In the genomic region with DNA sequence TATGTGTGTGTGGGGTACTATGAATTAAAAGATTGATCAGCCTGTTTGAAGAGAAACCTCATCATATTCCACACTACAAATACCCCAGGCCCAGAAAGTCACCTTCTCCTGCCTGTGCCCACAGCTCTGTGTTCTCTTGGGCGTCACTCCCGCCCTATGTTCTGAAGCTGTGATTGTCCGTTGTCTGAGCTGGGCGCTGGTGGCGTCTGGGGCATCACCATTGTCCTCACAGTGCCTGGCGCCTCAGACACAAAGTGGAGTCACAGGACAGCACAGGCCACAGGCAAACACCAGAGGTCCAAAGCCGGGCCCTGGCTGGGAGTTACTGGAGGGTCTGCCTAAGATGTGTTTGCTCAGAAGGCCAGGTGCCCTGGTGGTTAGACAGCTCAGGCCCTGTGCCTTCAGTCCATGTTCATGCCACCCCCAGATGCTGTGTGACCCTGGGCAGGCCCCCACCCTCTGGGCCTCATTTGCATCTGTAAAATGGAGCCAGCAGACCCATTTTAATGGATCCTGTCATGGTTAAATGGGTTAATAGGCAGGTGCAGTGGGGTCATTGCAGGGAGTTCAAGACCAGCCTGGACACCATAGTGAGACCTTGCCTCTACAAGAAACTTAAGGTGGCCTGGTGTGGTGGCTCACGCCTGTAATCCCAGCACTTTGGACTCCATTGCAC, we compare ENCODE assay signal across 10 cellular contexts. TPM values are rescaled to one million over a fixed set of nuclear protein-coding genes. Genes with fewer than 3 reads are reported as not detected.
DNase-seq lines count a peak whose midpoint lies in the region; ATAC-seq and TF ChIP-seq lines count a peak whose summit lies in the region.
"Had no signal": no experiment of that assay in that cellular context is flagged by ENCODE, and none has a peak within 500 bp of the region (broad histone marks: within the 10 kb centered on the region; RNA-seq: fewer than 3 reads in every experiment).

No MANE protein-coding gene starts in this region.

- intact Hi-C loops in activated CD8-positive, alpha-beta T cell treated with anti-CD3 and anti-CD28 coated beads for 36 hours (cut with micrococcal nuclease): no loop called here

- H3K27ac Mint-ChIP-seq in activated CD8-positive, alpha-beta T cell treated with anti-CD3 and anti-CD28 coated beads for 36 hours: peak overlapping the region; percentile 87
- H3K27ac Mint-ChIP-seq in neural progenitor cell: peak overlapping the region; percentile 79

- H3K9me3 Mint-ChIP-seq in activated CD8-positive, alpha-beta T cell treated with anti-CD3 and anti-CD28 coated beads for 36 hours: no peaks in the 10 kb centered on the region
- no peaks in the 10 kb centered on the region for H3K9me3 Mint-ChIP-seq in neural progenitor cell

- H3K9me3 ChIP-seq in BLaER1 (0 out of 2 replicates have a peak, but pooled peaks cover 4% of the 10 kb centered on the region), cardiac muscle cell (ENCODE audit: low read depth) (no peaks in the 10 kb centered on the region), neural progenitor cell (ENCODE audit: low read depth) (no peaks in the 10 kb centered on the region)

- no peak for TF ChIP-seq CTCF in activated CD8-positive, alpha-beta T cell treated with anti-CD3 and anti-CD28 coated beads for 36 hours (IDR thresholded peaks at IDR 0.05)
- TF ChIP-seq CTCF in cardiac muscle cell (IDR thresholded peaks at IDR 0.05; ENCODE audit: low read depth, low read length): no peak
- TF ChIP-seq CTCF in neural progenitor cell (IDR thresholded peaks at IDR 0.05): no peak

- H3K27me3 Mint-ChIP-seq in activated CD8-positive, alpha-beta T cell treated with anti-CD3 and anti-CD28 coated beads for 36 hours: no peaks in the 10 kb centered on the region
- peaks cover 8% of the 10 kb centered on the region for H3K27me3 Mint-ChIP-seq in neural progenitor cell (ENCODE audit: insufficient read depth, low read depth)

- no peak overlapping the region for H2AFZ ChIP-seq in neural progenitor cell (replicated peaks)

- POLR2A ChIA-PET in activated CD8-positive, alpha-beta T cell treated with anti-CD3 and anti-CD28 coated beads for 36 hours (lab: Charles Lee): interaction anchor here (0.6 to 2.2 kb wide), 5 partner anchors 7 to 110 kb away, joined by 3 to 12 read pairs (median 3); a partner anchor contains a TSS

- H3K27me3 ChIP-seq in BLaER1 (no peaks in the 10 kb centered on the region), cardiac muscle cell (no peaks in the 10 kb centered on the region), neural progenitor cell (no peaks in the 10 kb centered on the region)

- H3K4me1 ChIP-seq in BLaER1: peaks cover 99% of the 10 kb centered on the region
- peaks cover 5% of the 10 kb centered on the region for H3K4me1 ChIP-seq in cardiac muscle cell (ENCODE audit: low read depth)
- H3K4me1 ChIP-seq in neural progenitor cell: no peaks in the 10 kb centered on the region

- peaks cover 95% of the 10 kb centered on the region for H3K79me2 ChIP-seq in neural progenitor cell (ENCODE audit: low read depth)

- ATAC-seq in activated CD8-positive, alpha-beta T cell treated with anti-CD3 and anti-CD28 coated beads for 36 hours: no peak
- no peak for ATAC-seq in GM18511 (IDR thresholded peaks at IDR 0.05; ENCODE audit: unreplicated experiment)
- ATAC-seq in GM21723 (IDR thresholded peaks at IDR 0.05; ENCODE audit: unreplicated experiment): no peak
- ATAC-seq in GM21390 (IDR thresholded peaks at IDR 0.05; ENCODE audit: unreplicated experiment): no peak

- no peak for DNase-seq in activated CD8-positive, alpha-beta T cell treated with anti-CD3 and anti-CD28 coated beads for 36 hours
- DNase-seq in cardiac muscle cell (ENCODE audit: low read depth in 1 of 2, low spot score in 1 of 2): no peak
- DNase-seq in neural progenitor cell (ENCODE audit: low spot score): no peak
- no peak for DNase-seq in NCI-H345 (lab: John Stamatoyannopoulos, UW)
- DNase-seq: activated T-cell treated with anti-CD3 and anti-CD28 coated beads, Interleukin-2, amount 50 U/mL, for 48 hours; NCI-H446 had no signal

- peak overlapping the region; percentile 65 for H3K27ac ChIP-seq in BLaER1
- H3K27ac ChIP-seq in cardiac muscle cell: peak overlapping the region; percentile 65
- no peak overlapping the region for H3K27ac ChIP-seq in neural progenitor cell

- H3K4me1 Mint-ChIP-seq in activated CD8-positive, alpha-beta T cell treated with anti-CD3 and anti-CD28 coated beads for 36 hours (ENCODE audit: low read depth): peaks cover 83% of the 10 kb centered on the region
- H3K4me1 Mint-ChIP-seq in neural progenitor cell: peaks cover 15% of the 10 kb centered on the region

- H3K4me2 ChIP-seq in BLaER1: peak overlapping the region; percentile 84
- no peak overlapping the region for H3K4me2 ChIP-seq in neural progenitor cell

- peaks cover 15% of the 10 kb centered on the region for H3K36me3 Mint-ChIP-seq in activated CD8-positive, alpha-beta T cell treated with anti-CD3 and anti-CD28 coated beads for 36 hours (ENCODE audit: low read depth)
- H3K36me3 Mint-ChIP-seq in neural progenitor cell: no peaks in the 10 kb centered on the region

- no peak overlapping the region for H3K4me3 Mint-ChIP-seq in activated CD8-positive, alpha-beta T cell treated with anti-CD3 and anti-CD28 coated beads for 36 hours
- no peak overlapping the region for H3K4me3 Mint-ChIP-seq in neural progenitor cell

- H3K36me3 ChIP-seq in BLaER1 (peaks cover 30% of the 10 kb centered on the region), cardiac muscle cell (no peaks in the 10 kb centered on the region), neural progenitor cell (no peaks in the 10 kb centered on the region)

- CTCF ChIA-PET in activated CD8-positive, alpha-beta T cell treated with anti-CD3 and anti-CD28 coated beads for 36 hours (lab: Charles Lee): interaction anchor here (0.5 to 2.4 kb wide), 3 partner anchors 12 to 112 kb away, joined by 4 to 10 read pairs (median 4); a partner anchor contains a TSS

- peaks cover 96% of the 10 kb centered on the region for H4K20me1 ChIP-seq in BLaER1
- peaks cover 90% of the 10 kb centered on the region for H4K20me1 ChIP-seq in neural progenitor cell (ENCODE audit: low read depth)

- H3K9ac ChIP-seq in BLaER1: peak overlapping the region; percentile 51; the same call in 1 of the 2 replicates
- H3K9ac ChIP-seq in neural progenitor cell: no peak overlapping the region

- H3F3A ChIP-seq in neural progenitor cell (ENCODE audit: low read depth): no peaks in the 10 kb centered on the region

- no peak overlapping the region for H3K4me3 ChIP-seq in BLaER1
- no peak overlapping the region for H3K4me3 ChIP-seq in cardiac muscle cell
- H3K4me3 ChIP-seq in neural progenitor cell: no peak overlapping the region

RNA-seq across cellular contexts. Expression of a gene that starts 34.5 kb away (rescaled TPM):
- total RNA-seq in activated CD8-positive, alpha-beta T cell treated with anti-CD3 and anti-CD28 coated beads for 36 hours: 100 to 1,000 TPM; 151 to 153 TPM
- 122 and 124 TPM in 2 replicates for total RNA-seq in cardiac muscle cell
- 132 and 146 TPM in 2 replicates for polyA plus RNA-seq in cardiac muscle cell
- total RNA-seq in neural progenitor cell (ENCODE audit: low replicate concordance): 49.9 and 101 TPM in 2 replicates

RNA-seq across cellular contexts. Expression of a gene that starts 51.1 kb away (rescaled TPM):
- total RNA-seq in activated CD8-positive, alpha-beta T cell treated with anti-CD3 and anti-CD28 coated beads for 36 hours: 10 to 100 TPM; 56.8 to 61.8 TPM
- total RNA-seq in cardiac muscle cell: 30.6 and 35.0 TPM in 2 replicates
- 70.8 and 84.1 TPM in 2 replicates for polyA plus RNA-seq in cardiac muscle cell
- total RNA-seq in neural progenitor cell (ENCODE audit: low replicate concordance): 20.4 and 46.9 TPM in 2 replicates
